ENCODE assay signal across 20 cellular contexts in genomic region chr2:223856021-223856420, GRCh38.
"Had no signal": no experiment of that assay in that cellular context is flagged by ENCODE, and none has a peak within 500 bp of the region (broad histone marks: within the 10 kb centered on the region; RNA-seq: fewer than 3 reads in every experiment).

No MANE protein-coding gene starts in this region.

- H3K36me3 ChIP-seq: adrenal gland, transverse colon, vagina had no signal

- H3K27me3 Mint-ChIP-seq: progenitor cell of endocrine pancreas; stimulated activated naive CD8-positive, alpha-beta T cell treated with anti-CD3 and anti-CD28 coated beads, Interleukin-15, amount 100 ng/mL, for 72 hours had no signal

- H3K27ac ChIP-seq: adrenal gland, body of pancreas, dorsolateral prefrontal cortex, gastroesophageal sphincter, heart right ventricle, suprapubic skin, transverse colon, vagina had no signal

- H3K9me3 Mint-ChIP-seq: mesothelial cell of epicardium, nephron had no signal

- DNase-seq: activated CD4-positive, alpha-beta T cell treated with anti-CD3 and anti-CD28 coated beads, Interleukin-2, amount 50 U/mL, for 4 hours; activated CD4-positive, CD25-positive, alpha-beta regulatory T cell treated with anti-CD3 and anti-CD28 coated beads, Interleukin-2, amount 50 U/mL, for 72 hours; activated gamma-delta T cell treated with Interleukin-2 at 50 U/mL for 16 hours; adrenal gland; dorsolateral prefrontal cortex; heart right ventricle; left cardiac atrium; nucleus accumbens; right cardiac atrium; stimulated activated naive CD8-positive, alpha-beta T cell treated with anti-CD3 and anti-CD28 coated beads, Interleukin-15, amount 100 ng/mL, for 72 hours; T1000; transverse colon had no signal

- H3K4me1 Mint-ChIP-seq: nephron had no signal

- H3K9me3 ChIP-seq: adrenal gland, body of pancreas, gastroesophageal sphincter, heart right ventricle, suprapubic skin, transverse colon, vagina had no signal

- H3K4me3 ChIP-seq: adrenal gland, body of pancreas, dorsolateral prefrontal cortex, gastroesophageal sphincter, heart right ventricle, suprapubic skin, transverse colon, vagina had no signal

- H3K27me3 ChIP-seq: adrenal gland, body of pancreas, dorsolateral prefrontal cortex, gastroesophageal sphincter, heart right ventricle, suprapubic skin, transverse colon, vagina had no signal

- H3K4me3 Mint-ChIP-seq: mesothelial cell of epicardium; nephron; stimulated activated naive CD8-positive, alpha-beta T cell treated with anti-CD3 and anti-CD28 coated beads, Interleukin-15, amount 100 ng/mL, for 72 hours had no signal

- H3K4me1 ChIP-seq: adrenal gland, gastroesophageal sphincter, heart right ventricle, suprapubic skin, vagina had no signal

- ATAC-seq: activated naive CD4-positive, alpha-beta T cell treated with anti-CD3 and anti-CD28 coated beads, Interleukin-2, amount 50 U/mL, for 72 hours; body of pancreas; gastroesophageal sphincter; heart right ventricle; right cardiac atrium; stimulated activated naive CD8-positive, alpha-beta T cell treated with anti-CD3 and anti-CD28 coated beads, Interleukin-15, amount 100 ng/mL, for 72 hours had no signal

- H3K27ac Mint-ChIP-seq: nephron; progenitor cell of endocrine pancreas; stimulated activated naive CD8-positive, alpha-beta T cell treated with anti-CD3 and anti-CD28 coated beads, Interleukin-15, amount 100 ng/mL, for 72 hours had no signal
